ENCODE assay signal across 1 cellular context in the genomic region with DNA sequence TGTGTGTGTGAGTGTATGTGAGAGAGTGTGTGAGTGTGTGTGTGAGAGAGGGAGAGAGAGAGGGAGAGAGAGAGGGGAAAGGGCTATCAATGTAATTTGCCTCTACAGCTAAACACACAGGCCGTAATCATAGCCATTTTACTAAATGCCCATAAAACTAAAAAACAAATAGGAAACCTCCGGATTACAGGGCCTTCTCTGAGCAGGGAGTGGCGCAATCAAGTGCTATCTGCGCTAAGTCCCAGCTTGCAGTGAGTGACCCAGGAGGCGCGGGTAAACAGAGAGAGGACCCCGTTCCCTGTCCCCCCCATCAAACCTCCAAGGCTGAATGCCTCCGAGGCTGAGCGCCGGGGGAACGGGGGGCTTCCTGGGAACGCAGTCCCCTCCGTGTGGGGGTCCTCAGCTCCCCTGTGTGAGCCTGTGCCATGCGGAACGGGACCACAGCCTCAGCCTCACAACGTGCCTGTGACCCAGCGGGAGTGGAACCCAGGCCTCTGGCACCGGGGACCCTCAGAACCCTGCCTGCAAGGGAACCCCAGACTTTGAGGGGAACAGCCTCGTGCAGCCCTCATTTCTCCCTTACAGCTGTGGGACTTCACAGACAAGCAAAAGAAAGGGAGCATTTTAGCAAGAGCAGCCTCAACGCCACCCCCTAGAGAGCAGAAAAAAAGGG.
TF ChIP-seq lines count a peak whose summit lies in the region.

No MANE protein-coding gene starts in this region.

TF ChIP-seq in HepG2, 621 proteins besides CTCF, POLR2A, EP300 and RAD21 (continued from another document and continues in another):
- TF ChIP-seq, protein P1, sequence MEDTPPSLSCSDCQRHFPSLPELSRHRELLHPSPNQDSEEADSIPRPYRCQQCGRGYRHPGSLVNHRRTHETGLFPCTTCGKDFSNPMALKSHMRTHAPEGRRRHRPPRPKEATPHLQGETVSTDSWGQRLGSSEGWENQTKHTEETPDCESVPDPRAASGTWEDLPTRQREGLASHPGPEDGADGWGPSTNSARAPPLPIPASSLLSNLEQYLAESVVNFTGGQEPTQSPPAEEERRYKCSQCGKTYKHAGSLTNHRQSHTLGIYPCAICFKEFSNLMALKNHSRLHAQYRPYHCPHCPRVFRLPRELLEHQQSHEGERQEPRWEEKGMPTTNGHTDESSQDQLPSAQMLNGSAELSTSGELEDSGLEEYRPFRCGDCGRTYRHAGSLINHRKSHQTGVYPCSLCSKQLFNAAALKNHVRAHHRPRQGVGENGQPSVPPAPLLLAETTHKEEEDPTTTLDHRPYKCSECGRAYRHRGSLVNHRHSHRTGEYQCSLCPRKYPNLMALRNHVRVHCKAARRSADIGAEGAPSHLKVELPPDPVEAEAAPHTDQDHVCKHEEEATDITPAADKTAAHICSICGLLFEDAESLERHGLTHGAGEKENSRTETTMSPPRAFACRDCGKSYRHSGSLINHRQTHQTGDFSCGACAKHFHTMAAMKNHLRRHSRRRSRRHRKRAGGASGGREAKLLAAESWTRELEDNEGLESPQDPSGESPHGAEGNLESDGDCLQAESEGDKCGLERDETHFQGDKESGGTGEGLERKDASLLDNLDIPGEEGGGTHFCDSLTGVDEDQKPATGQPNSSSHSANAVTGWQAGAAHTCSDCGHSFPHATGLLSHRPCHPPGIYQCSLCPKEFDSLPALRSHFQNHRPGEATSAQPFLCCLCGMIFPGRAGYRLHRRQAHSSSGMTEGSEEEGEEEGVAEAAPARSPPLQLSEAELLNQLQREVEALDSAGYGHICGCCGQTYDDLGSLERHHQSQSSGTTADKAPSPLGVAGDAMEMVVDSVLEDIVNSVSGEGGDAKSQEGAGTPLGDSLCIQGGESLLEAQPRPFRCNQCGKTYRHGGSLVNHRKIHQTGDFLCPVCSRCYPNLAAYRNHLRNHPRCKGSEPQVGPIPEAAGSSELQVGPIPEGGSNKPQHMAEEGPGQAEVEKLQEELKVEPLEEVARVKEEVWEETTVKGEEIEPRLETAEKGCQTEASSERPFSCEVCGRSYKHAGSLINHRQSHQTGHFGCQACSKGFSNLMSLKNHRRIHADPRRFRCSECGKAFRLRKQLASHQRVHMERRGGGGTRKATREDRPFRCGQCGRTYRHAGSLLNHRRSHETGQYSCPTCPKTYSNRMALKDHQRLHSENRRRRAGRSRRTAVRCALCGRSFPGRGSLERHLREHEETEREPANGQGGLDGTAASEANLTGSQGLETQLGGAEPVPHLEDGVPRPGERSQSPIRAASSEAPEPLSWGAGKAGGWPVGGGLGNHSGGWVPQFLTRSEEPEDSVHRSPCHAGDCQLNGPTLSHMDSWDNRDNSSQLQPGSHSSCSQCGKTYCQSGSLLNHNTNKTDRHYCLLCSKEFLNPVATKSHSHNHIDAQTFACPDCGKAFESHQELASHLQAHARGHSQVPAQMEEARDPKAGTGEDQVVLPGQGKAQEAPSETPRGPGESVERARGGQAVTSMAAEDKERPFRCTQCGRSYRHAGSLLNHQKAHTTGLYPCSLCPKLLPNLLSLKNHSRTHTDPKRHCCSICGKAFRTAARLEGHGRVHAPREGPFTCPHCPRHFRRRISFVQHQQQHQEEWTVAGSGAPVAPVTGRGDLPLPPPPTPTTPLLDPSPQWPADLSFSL (CRISPR knock-in tag; IDR thresholded peaks at IDR 0.05), result peak; percentile 92
- TF ChIP-seq ZNF883 (CRISPR knock-in tag; IDR thresholded peaks at IDR 0.05; ENCODE audit: not compliant biosample characterization) (no peak), ZNF136 (CRISPR knock-in tag; IDR thresholded peaks at IDR 0.05; ENCODE audit: low read depth) (no peak), ZNF816 (CRISPR knock-in tag; IDR thresholded peaks at IDR 0.05; ENCODE audit: borderline replicate concordance) (0 out of 2 replicates have a peak, but pooled peaks have one; percentile 12), KMT2A (CRISPR knock-in tag; IDR thresholded peaks at IDR 0.05) (peak; percentile 24), TEAD2 (CRISPR knock-in tag; IDR thresholded peaks at IDR 0.05) (no peak), GFI1 (CRISPR knock-in tag; IDR thresholded peaks at IDR 0.05; ENCODE audit: borderline replicate concordance) (peak; percentile 69; the same call in 1 of the 2 replicates), ZNF441 (CRISPR knock-in tag; IDR thresholded peaks at IDR 0.05; ENCODE audit: borderline replicate concordance) (no peak; the same call in 1 of the 2 replicates), KLF13 (CRISPR knock-in tag; IDR thresholded peaks at IDR 0.05) (no peak), ZNF713 (CRISPR knock-in tag; IDR thresholded peaks at IDR 0.05) (no peak), CC2D1A (CRISPR knock-in tag; IDR thresholded peaks at IDR 0.05) (no peak), NR2F6 (IDR thresholded peaks at IDR 0.05) (peak; percentile 35; the same call in 1 of the 2 replicates), NR2F6 (CRISPR knock-in tag; IDR thresholded peaks at IDR 0.05) (peak; percentile 63; the same call in 1 of the 2 replicates), AGO2 (optimal IDR thresholded peaks at IDR 0.05; ENCODE audit: low read depth, low read length) (peak; percentile 40), KLF12 (CRISPR knock-in tag; IDR thresholded peaks at IDR 0.05; ENCODE audit: borderline replicate concordance) (no peak), NR1H2 (CRISPR knock-in tag; IDR thresholded peaks at IDR 0.05; ENCODE audit: borderline replicate concordance, low read depth) (no peak), BRCA1 (CRISPR knock-in tag; IDR thresholded peaks at IDR 0.05) (no peak), PCBP1 (IDR thresholded peaks at IDR 0.05; ENCODE audit: borderline replicate concordance, low read depth, low read length) (no peak), GZF1 (CRISPR knock-in tag; IDR thresholded peaks at IDR 0.05) (0 out of 2 replicates have a peak, but pooled peaks have one; percentile 84), BCL6 (CRISPR knock-in tag; IDR thresholded peaks at IDR 0.05) (peak; percentile 61; the same call in 1 of the 2 replicates), ZFP36L1 (CRISPR knock-in tag; IDR thresholded peaks at IDR 0.05) (no peak), ZNF841 (CRISPR knock-in tag; IDR thresholded peaks at IDR 0.05; ENCODE audit: borderline replicate concordance) (no peak), MBNL3 (CRISPR knock-in tag; conservative IDR thresholded peaks at IDR 0.05) (no peak), ONECUT2 (CRISPR knock-in tag; IDR thresholded peaks at IDR 0.05) (no peak), GTF2F1 (IDR thresholded peaks at IDR 0.05; ENCODE audit: low read length) (no peak), HOXA5 (CRISPR knock-in tag; IDR thresholded peaks at IDR 0.05) (no peak), ZNF607 (CRISPR knock-in tag; IDR thresholded peaks at IDR 0.05; ENCODE audit: borderline replicate concordance) (no peak; the same call in 1 of the 2 replicates), ZBTB20 (CRISPR knock-in tag; IDR thresholded peaks at IDR 0.05; ENCODE audit: borderline replicate concordance, low read depth) (peak; percentile 15; the same call in 1 of the 2 replicates), NR2C2 (CRISPR knock-in tag; IDR thresholded peaks at IDR 0.05; ENCODE audit: borderline replicate concordance) (no peak), JUNB (CRISPR knock-in tag; IDR thresholded peaks at IDR 0.05; ENCODE audit: borderline replicate concordance) (no peak), ARID2 (CRISPR knock-in tag; IDR thresholded peaks at IDR 0.05; ENCODE audit: borderline replicate concordance) (peak; percentile 45; the same call in 1 of the 2 replicates), EED (CRISPR knock-in tag; IDR thresholded peaks at IDR 0.05) (no peak)
- TF ChIP-seq, protein P2, sequence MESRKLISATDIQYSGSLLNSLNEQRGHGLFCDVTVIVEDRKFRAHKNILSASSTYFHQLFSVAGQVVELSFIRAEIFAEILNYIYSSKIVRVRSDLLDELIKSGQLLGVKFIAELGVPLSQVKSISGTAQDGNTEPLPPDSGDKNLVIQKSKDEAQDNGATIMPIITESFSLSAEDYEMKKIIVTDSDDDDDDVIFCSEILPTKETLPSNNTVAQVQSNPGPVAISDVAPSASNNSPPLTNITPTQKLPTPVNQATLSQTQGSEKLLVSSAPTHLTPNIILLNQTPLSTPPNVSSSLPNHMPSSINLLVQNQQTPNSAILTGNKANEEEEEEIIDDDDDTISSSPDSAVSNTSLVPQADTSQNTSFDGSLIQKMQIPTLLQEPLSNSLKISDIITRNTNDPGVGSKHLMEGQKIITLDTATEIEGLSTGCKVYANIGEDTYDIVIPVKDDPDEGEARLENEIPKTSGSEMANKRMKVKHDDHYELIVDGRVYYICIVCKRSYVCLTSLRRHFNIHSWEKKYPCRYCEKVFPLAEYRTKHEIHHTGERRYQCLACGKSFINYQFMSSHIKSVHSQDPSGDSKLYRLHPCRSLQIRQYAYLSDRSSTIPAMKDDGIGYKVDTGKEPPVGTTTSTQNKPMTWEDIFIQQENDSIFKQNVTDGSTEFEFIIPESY (CRISPR knock-in tag; IDR thresholded peaks at IDR 0.05), result no peak
- TF ChIP-seq, protein P3, sequence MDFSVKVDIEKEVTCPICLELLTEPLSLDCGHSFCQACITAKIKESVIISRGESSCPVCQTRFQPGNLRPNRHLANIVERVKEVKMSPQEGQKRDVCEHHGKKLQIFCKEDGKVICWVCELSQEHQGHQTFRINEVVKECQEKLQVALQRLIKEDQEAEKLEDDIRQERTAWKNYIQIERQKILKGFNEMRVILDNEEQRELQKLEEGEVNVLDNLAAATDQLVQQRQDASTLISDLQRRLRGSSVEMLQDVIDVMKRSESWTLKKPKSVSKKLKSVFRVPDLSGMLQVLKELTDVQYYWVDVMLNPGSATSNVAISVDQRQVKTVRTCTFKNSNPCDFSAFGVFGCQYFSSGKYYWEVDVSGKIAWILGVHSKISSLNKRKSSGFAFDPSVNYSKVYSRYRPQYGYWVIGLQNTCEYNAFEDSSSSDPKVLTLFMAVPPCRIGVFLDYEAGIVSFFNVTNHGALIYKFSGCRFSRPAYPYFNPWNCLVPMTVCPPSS (IDR thresholded peaks at IDR 0.05), result no peak
- TF ChIP-seq, protein P4, sequence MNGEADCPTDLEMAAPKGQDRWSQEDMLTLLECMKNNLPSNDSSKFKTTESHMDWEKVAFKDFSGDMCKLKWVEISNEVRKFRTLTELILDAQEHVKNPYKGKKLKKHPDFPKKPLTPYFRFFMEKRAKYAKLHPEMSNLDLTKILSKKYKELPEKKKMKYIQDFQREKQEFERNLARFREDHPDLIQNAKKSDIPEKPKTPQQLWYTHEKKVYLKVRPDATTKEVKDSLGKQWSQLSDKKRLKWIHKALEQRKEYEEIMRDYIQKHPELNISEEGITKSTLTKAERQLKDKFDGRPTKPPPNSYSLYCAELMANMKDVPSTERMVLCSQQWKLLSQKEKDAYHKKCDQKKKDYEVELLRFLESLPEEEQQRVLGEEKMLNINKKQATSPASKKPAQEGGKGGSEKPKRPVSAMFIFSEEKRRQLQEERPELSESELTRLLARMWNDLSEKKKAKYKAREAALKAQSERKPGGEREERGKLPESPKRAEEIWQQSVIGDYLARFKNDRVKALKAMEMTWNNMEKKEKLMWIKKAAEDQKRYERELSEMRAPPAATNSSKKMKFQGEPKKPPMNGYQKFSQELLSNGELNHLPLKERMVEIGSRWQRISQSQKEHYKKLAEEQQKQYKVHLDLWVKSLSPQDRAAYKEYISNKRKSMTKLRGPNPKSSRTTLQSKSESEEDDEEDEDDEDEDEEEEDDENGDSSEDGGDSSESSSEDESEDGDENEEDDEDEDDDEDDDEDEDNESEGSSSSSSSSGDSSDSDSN (CRISPR knock-in tag; IDR thresholded peaks at IDR 0.05), result no peak
- TF ChIP-seq, protein P5, sequence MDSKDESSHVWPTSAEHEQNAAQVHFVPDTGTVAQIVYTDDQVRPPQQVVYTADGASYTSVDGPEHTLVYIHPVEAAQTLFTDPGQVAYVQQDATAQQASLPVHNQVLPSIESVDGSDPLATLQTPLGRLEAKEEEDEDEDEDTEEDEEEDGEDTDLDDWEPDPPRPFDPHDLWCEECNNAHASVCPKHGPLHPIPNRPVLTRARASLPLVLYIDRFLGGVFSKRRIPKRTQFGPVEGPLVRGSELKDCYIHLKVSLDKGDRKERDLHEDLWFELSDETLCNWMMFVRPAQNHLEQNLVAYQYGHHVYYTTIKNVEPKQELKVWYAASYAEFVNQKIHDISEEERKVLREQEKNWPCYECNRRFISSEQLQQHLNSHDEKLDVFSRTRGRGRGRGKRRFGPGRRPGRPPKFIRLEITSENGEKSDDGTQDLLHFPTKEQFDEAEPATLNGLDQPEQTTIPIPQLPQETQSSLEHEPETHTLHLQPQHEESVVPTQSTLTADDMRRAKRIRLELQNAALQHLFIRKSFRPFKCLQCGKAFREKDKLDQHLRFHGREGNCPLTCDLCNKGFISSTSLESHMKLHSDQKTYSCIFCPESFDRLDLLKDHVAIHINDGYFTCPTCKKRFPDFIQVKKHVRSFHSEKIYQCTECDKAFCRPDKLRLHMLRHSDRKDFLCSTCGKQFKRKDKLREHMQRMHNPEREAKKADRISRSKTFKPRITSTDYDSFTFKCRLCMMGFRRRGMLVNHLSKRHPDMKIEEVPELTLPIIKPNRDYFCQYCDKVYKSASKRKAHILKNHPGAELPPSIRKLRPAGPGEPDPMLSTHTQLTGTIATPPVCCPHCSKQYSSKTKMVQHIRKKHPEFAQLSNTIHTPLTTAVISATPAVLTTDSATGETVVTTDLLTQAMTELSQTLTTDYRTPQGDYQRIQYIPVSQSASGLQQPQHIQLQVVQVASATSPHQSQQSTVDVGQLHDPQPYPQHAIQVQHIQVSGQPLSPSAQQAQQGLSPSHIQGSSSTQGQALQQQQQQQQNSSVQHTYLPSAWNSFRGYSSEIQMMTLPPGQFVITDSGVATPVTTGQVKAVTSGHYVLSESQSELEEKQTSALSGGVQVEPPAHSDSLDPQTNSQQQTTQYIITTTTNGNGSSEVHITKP (CRISPR knock-in tag; IDR thresholded peaks at IDR 0.05; ENCODE audit: low read depth), result no peak
- TF ChIP-seq, protein P6, sequence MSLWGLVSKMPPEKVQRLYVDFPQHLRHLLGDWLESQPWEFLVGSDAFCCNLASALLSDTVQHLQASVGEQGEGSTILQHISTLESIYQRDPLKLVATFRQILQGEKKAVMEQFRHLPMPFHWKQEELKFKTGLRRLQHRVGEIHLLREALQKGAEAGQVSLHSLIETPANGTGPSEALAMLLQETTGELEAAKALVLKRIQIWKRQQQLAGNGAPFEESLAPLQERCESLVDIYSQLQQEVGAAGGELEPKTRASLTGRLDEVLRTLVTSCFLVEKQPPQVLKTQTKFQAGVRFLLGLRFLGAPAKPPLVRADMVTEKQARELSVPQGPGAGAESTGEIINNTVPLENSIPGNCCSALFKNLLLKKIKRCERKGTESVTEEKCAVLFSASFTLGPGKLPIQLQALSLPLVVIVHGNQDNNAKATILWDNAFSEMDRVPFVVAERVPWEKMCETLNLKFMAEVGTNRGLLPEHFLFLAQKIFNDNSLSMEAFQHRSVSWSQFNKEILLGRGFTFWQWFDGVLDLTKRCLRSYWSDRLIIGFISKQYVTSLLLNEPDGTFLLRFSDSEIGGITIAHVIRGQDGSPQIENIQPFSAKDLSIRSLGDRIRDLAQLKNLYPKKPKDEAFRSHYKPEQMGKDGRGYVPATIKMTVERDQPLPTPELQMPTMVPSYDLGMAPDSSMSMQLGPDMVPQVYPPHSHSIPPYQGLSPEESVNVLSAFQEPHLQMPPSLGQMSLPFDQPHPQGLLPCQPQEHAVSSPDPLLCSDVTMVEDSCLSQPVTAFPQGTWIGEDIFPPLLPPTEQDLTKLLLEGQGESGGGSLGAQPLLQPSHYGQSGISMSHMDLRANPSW (CRISPR knock-in tag; IDR thresholded peaks at IDR 0.05; ENCODE audit: borderline replicate concordance), result peak; percentile 26; the same call in 1 of the 2 replicates
